In genomic region chr2:38097611-38098350, GRCh38 we compare ENCODE assay signal across 2 cellular contexts.
TF ChIP-seq lines count a peak whose summit lies in the region.

No MANE protein-coding gene starts in this region.

TF ChIP-seq in SK-N-SH treated with all-trans-retinoic acid at 6 μM for 48 hours, 23 proteins besides CTCF, POLR2A, EP300 and RAD21 (continued from another document):
- TF ChIP-seq CREB5 (CRISPR knock-in tag; IDR thresholded peaks at IDR 0.05; ENCODE audit: low read depth) (no peak), RARB (CRISPR knock-in tag; IDR thresholded peaks at IDR 0.05) (no peak), POU6F1 (CRISPR knock-in tag; IDR thresholded peaks at IDR 0.05; ENCODE audit: borderline replicate concordance, low read depth) (no peak), ZNF565 (CRISPR knock-in tag; conservative IDR thresholded peaks at IDR 0.05; ENCODE audit: low read depth) (no peak), SNAI2 (CRISPR knock-in tag; IDR thresholded peaks at IDR 0.05) (no peak), TOX (CRISPR knock-in tag; IDR thresholded peaks at IDR 0.05; ENCODE audit: borderline replicate concordance) (no peak), ISL1 (CRISPR knock-in tag; IDR thresholded peaks at IDR 0.05) (no peak), CSRNP3 (CRISPR knock-in tag; IDR thresholded peaks at IDR 0.05) (no peak), ZNF8 (CRISPR knock-in tag; IDR thresholded peaks at IDR 0.05) (no peak), TCF4 (CRISPR knock-in tag; IDR thresholded peaks at IDR 0.05; ENCODE audit: borderline replicate concordance) (no peak)

TF ChIP-seq in SK-N-SH, 30 proteins besides CTCF, POLR2A, EP300 and RAD21 (continued from another document):
- TF ChIP-seq REST (IDR thresholded peaks at IDR 0.05; ENCODE audit: low read depth, low read length) (no peak), USF2 (IDR thresholded peaks at IDR 0.05; ENCODE audit: borderline replicate concordance, low read depth, low read length) (no peak), MAX (IDR thresholded peaks at IDR 0.05; ENCODE audit: low read depth) (no peak), MXI1 (IDR thresholded peaks at IDR 0.05; ENCODE audit: low read depth, low read length) (no peak), USF1 (IDR thresholded peaks at IDR 0.05; ENCODE audit: borderline replicate concordance, low read depth) (no peak), SMC3 (IDR thresholded peaks at IDR 0.05; ENCODE audit: low read depth, low read length) (no peak), RFX5 (IDR thresholded peaks at IDR 0.05; ENCODE audit: low read length) (no peak), MEF2A (IDR thresholded peaks at IDR 0.05; ENCODE audit: borderline replicate concordance, low read depth) (no peak), NRF1 (IDR thresholded peaks at IDR 0.05; ENCODE audit: low read depth, low read length) (no peak), RCOR1 (IDR thresholded peaks at IDR 0.05; ENCODE audit: low read length) (no peak)
